2 cellular contexts compared by ENCODE assay signal in genomic region chr11:66007201-66007634, GRCh38.
TF ChIP-seq lines count a peak whose summit lies in the region.

No MANE protein-coding gene starts in this region.

TF ChIP-seq in IMR-90, 13 proteins besides CTCF, POLR2A, EP300 and RAD21:
- TF ChIP-seq FOS (IDR thresholded peaks at IDR 0.05; ENCODE audit: low read depth, low read length), result no peak
- no peak for TF ChIP-seq MAFK (IDR thresholded peaks at IDR 0.05; ENCODE audit: low read depth, low read length)
- TF ChIP-seq MAZ (IDR thresholded peaks at IDR 0.05; ENCODE audit: borderline replicate concordance, low read depth, low read length), result no peak
- TF ChIP-seq BHLHE40 (IDR thresholded peaks at IDR 0.05; ENCODE audit: low read depth, low read length), result no peak
- TF ChIP-seq CEBPB (IDR thresholded peaks at IDR 0.05; ENCODE audit: low read depth, low read length), result 0 out of 2 replicates have a peak, but pooled peaks have one; percentile 20

TF ChIP-seq in WTC11, 78 proteins besides CTCF, POLR2A, EP300 and RAD21:
- TF ChIP-seq ATF2 (CRISPR knock-in tag; IDR thresholded peaks at IDR 0.05; ENCODE audit: borderline replicate concordance, low read depth) (no peak), ETV6 (CRISPR knock-in tag; IDR thresholded peaks at IDR 0.05) (no peak), SP1 (CRISPR knock-in tag; conservative IDR thresholded peaks at IDR 0.05) (no peak), IRF2 (CRISPR knock-in tag; IDR thresholded peaks at IDR 0.05; ENCODE audit: borderline replicate concordance, low read depth) (no peak), PRDM15 (CRISPR knock-in tag; IDR thresholded peaks at IDR 0.05) (no peak), PREB (CRISPR knock-in tag; IDR thresholded peaks at IDR 0.05; ENCODE audit: borderline replicate concordance) (no peak)
